Comparison of ENCODE assay signal across 1 cellular context in genomic region chr6:43736211-43736786, GRCh38.
TF ChIP-seq lines count a peak whose summit lies in the region.

No MANE protein-coding gene starts in this region.

TF ChIP-seq in HepG2, 621 proteins besides CTCF, POLR2A, EP300 and RAD21 (continues in another document):
- TF ChIP-seq, protein P1, sequence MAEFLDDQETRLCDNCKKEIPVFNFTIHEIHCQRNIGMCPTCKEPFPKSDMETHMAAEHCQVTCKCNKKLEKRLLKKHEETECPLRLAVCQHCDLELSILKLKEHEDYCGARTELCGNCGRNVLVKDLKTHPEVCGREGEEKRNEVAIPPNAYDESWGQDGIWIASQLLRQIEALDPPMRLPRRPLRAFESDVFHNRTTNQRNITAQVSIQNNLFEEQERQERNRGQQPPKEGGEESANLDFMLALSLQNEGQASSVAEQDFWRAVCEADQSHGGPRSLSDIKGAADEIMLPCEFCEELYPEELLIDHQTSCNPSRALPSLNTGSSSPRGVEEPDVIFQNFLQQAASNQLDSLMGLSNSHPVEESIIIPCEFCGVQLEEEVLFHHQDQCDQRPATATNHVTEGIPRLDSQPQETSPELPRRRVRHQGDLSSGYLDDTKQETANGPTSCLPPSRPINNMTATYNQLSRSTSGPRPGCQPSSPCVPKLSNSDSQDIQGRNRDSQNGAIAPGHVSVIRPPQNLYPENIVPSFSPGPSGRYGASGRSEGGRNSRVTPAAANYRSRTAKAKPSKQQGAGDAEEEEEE (CRISPR knock-in tag; IDR thresholded peaks at IDR 0.05; ENCODE audit: borderline replicate concordance), result no peak
- TF ChIP-seq, protein P2, sequence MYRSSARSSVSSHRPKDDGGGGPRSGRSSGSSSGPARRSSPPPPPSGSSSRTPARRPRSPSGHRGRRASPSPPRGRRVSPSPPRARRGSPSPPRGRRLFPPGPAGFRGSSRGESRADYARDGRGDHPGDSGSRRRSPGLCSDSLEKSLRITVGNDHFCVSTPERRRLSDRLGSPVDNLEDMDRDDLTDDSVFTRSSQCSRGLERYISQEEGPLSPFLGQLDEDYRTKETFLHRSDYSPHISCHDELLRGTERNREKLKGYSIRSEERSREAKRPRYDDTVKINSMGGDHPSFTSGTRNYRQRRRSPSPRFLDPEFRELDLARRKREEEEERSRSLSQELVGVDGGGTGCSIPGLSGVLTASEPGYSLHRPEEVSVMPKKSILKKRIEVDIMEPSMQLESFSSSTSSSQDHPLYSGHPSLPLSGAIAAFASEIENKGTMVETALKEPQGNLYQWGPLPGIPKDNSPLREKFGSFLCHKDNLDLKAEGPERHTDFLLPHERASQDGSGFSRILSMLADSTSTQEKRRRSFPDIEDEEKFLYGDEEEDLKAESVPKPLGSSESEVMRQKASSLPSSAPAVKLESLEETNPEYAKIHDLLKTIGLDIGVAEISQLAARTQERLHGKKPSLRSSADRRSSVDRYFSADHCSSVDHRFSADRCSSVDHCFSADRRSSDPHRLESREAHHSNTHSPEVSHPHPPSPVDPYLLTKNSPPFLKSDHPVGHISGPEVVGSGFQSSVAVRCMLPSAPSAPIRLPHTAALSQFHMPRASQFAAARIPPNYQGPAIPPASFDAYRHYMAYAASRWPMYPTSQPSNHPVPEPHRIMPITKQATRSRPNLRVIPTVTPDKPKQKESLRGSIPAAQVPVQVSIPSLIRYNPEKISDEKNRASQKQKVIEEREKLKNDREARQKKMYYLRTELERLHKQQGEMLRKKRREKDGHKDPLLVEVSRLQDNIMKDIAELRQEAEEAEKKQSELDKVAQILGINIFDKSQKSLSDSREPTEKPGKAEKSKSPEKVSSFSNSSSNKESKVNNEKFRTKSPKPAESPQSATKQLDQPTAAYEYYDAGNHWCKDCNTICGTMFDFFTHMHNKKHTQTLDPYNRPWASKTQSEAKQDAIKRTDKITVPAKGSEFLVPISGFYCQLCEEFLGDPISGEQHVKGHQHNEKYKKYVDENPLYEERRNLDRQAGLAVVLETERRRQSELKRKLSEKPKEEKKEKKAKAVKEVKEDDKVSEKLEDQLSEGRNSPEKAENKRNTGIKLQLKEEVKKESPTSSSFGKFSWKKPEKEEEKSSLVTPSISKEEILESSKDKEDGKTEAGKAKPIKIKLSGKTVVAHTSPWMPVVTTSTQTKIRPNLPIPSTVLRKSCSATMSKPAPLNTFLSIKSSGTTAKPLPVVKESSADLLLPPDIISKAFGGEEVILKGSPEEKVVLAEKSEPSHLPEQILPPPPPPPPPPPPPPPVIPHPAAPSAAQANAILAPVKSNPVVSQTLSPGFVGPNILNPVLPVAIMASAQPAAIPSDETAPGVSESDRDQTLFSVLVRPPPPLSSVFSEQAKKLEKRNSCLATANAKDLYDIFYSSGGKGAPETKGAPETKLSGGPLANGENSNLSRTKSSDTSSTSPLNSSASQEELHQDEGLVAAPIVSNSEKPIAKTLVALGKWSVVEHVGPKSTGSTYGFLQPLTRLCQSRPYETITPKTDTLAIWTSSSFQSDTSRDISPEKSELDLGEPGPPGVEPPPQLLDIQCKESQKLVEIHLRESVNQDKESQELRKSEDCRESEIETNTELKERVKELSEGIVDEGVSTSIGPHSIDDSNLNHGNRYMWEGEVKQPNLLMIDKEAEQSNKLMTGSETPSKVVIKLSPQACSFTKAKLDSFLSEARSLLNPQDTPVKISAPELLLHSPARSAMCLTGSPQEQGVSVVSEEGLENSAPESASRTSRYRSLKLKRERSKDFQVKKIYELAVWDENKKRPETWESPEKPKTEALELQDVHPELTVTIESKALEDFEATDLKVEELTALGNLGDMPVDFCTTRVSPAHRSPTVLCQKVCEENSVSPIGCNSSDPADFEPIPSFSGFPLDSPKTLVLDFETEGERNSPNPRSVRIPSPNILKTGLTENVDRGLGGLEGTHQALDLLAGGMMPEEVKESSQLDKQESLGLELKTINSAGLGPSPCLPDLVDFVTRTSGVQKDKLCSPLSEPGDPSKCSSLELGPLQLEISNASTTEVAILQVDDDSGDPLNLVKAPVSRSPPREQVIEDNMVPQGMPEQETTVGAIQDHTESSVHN (CRISPR knock-in tag; IDR thresholded peaks at IDR 0.05), result no peak
- TF ChIP-seq PHF21A (CRISPR knock-in tag; IDR thresholded peaks at IDR 0.05), result peak; percentile 53
- no peak for TF ChIP-seq CHD2 (IDR thresholded peaks at IDR 0.05; ENCODE audit: low read depth, low read length)
- 0 out of 2 replicates have a peak, but pooled peaks have one; percentile 46 for TF ChIP-seq SNAPC2 (CRISPR knock-in tag; IDR thresholded peaks at IDR 0.05)
- TF ChIP-seq ZNF441 (CRISPR knock-in tag; IDR thresholded peaks at IDR 0.05; ENCODE audit: borderline replicate concordance), result peak; percentile 66; the same call in 1 of the 2 replicates
- TF ChIP-seq ATF4 (CRISPR knock-in tag; IDR thresholded peaks at IDR 0.05), result peak in 1 of 2 experiments; percentile 62; a peak in 2 of 4 replicates
- TF ChIP-seq HNRNPH1 (optimal IDR thresholded peaks at IDR 0.05; ENCODE audit: low read depth, low read length), result no peak
- peak; percentile 56; the same call in 1 of the 2 replicates for TF ChIP-seq ZSCAN31 (CRISPR knock-in tag; IDR thresholded peaks at IDR 0.05; ENCODE audit: low read depth)
- TF ChIP-seq SALL1 (CRISPR knock-in tag; IDR thresholded peaks at IDR 0.05), result peak; percentile 87
- TF ChIP-seq ZNF740 (CRISPR knock-in tag; IDR thresholded peaks at IDR 0.05), result no peak
- peak; percentile 73; the same call in 1 of the 2 replicates for TF ChIP-seq MAX (IDR thresholded peaks at IDR 0.05)
- peak; percentile 93 for TF ChIP-seq ZMYM3 (CRISPR knock-in tag; IDR thresholded peaks at IDR 0.05)
- peak; percentile 54; the same call in 1 of the 2 replicates for TF ChIP-seq TARDBP (CRISPR knock-in tag; IDR thresholded peaks at IDR 0.05)
- 0 out of 2 replicates have a peak, but pooled peaks have one; percentile 70 for TF ChIP-seq ZNF572 (CRISPR knock-in tag; IDR thresholded peaks at IDR 0.05)
- no peak for TF ChIP-seq ZNF24 (IDR thresholded peaks at IDR 0.05)
- TF ChIP-seq KLF6 (CRISPR knock-in tag; IDR thresholded peaks at IDR 0.05), result no peak
- TF ChIP-seq NCOR1 (IDR thresholded peaks at IDR 0.05; ENCODE audit: borderline replicate concordance, low read length), result no peak
- peak; percentile 95 for TF ChIP-seq HNF4A (CRISPR knock-in tag; IDR thresholded peaks at IDR 0.05)
- no peak for TF ChIP-seq ZNF329 (CRISPR knock-in tag; IDR thresholded peaks at IDR 0.05; ENCODE audit: low read depth)
- TF ChIP-seq, protein P3, sequence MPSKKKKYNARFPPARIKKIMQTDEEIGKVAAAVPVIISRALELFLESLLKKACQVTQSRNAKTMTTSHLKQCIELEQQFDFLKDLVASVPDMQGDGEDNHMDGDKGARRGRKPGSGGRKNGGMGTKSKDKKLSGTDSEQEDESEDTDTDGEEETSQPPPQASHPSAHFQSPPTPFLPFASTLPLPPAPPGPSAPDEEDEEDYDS (CRISPR knock-in tag; IDR thresholded peaks at IDR 0.05), result peak; percentile 70
- TF ChIP-seq HIVEP1 (CRISPR knock-in tag; IDR thresholded peaks at IDR 0.05), result no peak
- peak; percentile 93 for TF ChIP-seq U2AF1 (optimal IDR thresholded peaks at IDR 0.05; ENCODE audit: low read depth, low read length)
- TF ChIP-seq, protein P4, sequence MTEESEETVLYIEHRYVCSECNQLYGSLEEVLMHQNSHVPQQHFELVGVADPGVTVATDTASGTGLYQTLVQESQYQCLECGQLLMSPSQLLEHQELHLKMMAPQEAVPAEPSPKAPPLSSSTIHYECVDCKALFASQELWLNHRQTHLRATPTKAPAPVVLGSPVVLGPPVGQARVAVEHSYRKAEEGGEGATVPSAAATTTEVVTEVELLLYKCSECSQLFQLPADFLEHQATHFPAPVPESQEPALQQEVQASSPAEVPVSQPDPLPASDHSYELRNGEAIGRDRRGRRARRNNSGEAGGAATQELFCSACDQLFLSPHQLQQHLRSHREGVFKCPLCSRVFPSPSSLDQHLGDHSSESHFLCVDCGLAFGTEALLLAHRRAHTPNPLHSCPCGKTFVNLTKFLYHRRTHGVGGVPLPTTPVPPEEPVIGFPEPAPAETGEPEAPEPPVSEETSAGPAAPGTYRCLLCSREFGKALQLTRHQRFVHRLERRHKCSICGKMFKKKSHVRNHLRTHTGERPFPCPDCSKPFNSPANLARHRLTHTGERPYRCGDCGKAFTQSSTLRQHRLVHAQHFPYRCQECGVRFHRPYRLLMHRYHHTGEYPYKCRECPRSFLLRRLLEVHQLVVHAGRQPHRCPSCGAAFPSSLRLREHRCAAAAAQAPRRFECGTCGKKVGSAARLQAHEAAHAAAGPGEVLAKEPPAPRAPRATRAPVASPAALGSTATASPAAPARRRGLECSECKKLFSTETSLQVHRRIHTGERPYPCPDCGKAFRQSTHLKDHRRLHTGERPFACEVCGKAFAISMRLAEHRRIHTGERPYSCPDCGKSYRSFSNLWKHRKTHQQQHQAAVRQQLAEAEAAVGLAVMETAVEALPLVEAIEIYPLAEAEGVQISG (CRISPR knock-in tag; IDR thresholded peaks at IDR 0.05), result peak; percentile 21; the same call in 1 of the 2 replicates
- no peak for TF ChIP-seq ARID2 (CRISPR knock-in tag; IDR thresholded peaks at IDR 0.05; ENCODE audit: borderline replicate concordance)
- no peak for TF ChIP-seq ZFP1 (CRISPR knock-in tag; IDR thresholded peaks at IDR 0.05)
- no peak for TF ChIP-seq SKI (IDR thresholded peaks at IDR 0.05; ENCODE audit: partially characterized antibody)
- 0 out of 2 replicates have a peak, but pooled peaks have one; percentile 22 for TF ChIP-seq KDM6A (CRISPR knock-in tag; IDR thresholded peaks at IDR 0.05; ENCODE audit: low read depth)
- TF ChIP-seq, protein P5, sequence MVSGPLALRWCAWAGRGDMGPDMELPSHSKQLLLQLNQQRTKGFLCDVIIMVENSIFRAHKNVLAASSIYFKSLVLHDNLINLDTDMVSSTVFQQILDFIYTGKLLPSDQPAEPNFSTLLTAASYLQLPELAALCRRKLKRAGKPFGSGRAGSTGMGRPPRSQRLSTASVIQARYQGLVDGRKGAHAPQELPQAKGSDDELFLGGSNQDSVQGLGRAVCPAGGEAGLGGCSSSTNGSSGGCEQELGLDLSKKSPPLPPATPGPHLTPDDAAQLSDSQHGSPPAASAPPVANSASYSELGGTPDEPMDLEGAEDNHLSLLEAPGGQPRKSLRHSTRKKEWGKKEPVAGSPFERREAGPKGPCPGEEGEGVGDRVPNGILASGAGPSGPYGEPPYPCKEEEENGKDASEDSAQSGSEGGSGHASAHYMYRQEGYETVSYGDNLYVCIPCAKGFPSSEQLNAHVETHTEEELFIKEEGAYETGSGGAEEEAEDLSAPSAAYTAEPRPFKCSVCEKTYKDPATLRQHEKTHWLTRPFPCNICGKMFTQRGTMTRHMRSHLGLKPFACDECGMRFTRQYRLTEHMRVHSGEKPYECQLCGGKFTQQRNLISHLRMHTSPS (CRISPR knock-in tag; IDR thresholded peaks at IDR 0.05; ENCODE audit: low read depth), result no peak; the same call in 1 of the 2 replicates
- peak; percentile 66 for TF ChIP-seq XRCC5 (optimal IDR thresholded peaks at IDR 0.05; ENCODE audit: low read length)
- peak; percentile 98 for TF ChIP-seq ZFX (CRISPR knock-in tag; IDR thresholded peaks at IDR 0.05; ENCODE audit: low read depth)
- TF ChIP-seq, protein P6, sequence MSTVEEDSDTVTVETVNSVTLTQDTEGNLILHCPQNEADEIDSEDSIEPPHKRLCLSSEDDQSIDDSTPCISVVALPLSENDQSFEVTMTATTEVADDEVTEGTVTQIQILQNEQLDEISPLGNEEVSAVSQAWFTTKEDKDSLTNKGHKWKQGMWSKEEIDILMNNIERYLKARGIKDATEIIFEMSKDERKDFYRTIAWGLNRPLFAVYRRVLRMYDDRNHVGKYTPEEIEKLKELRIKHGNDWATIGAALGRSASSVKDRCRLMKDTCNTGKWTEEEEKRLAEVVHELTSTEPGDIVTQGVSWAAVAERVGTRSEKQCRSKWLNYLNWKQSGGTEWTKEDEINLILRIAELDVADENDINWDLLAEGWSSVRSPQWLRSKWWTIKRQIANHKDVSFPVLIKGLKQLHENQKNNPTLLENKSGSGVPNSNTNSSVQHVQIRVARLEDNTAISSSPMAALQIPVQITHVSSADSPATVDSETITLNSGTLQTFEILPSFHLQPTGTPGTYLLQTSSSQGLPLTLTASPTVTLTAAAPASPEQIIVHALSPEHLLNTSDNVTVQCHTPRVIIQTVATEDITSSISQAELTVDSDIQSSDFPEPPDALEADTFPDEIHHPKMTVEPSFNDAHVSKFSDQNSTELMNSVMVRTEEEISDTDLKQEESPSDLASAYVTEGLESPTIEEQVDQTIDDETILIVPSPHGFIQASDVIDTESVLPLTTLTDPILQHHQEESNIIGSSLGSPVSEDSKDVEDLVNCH (CRISPR knock-in tag; IDR thresholded peaks at IDR 0.05), result no peak
- TF ChIP-seq MYC (CRISPR knock-in tag; IDR thresholded peaks at IDR 0.05; ENCODE audit: borderline replicate concordance), result peak; percentile 43; the same call in 1 of the 2 replicates
- TF ChIP-seq, protein P7, sequence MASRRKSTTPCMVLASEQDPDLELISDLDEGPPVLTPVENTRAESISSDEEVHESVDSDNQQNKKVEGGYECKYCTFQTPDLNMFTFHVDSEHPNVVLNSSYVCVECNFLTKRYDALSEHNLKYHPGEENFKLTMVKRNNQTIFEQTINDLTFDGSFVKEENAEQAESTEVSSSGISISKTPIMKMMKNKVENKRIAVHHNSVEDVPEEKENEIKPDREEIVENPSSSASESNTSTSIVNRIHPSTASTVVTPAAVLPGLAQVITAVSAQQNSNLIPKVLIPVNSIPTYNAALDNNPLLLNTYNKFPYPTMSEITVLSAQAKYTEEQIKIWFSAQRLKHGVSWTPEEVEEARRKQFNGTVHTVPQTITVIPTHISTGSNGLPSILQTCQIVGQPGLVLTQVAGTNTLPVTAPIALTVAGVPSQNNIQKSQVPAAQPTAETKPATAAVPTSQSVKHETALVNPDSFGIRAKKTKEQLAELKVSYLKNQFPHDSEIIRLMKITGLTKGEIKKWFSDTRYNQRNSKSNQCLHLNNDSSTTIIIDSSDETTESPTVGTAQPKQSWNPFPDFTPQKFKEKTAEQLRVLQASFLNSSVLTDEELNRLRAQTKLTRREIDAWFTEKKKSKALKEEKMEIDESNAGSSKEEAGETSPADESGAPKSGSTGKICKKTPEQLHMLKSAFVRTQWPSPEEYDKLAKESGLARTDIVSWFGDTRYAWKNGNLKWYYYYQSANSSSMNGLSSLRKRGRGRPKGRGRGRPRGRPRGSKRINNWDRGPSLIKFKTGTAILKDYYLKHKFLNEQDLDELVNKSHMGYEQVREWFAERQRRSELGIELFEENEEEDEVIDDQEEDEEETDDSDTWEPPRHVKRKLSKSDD (CRISPR knock-in tag; IDR thresholded peaks at IDR 0.05; ENCODE audit: low read depth), result peak; percentile 32; the same call in 1 of the 2 replicates
- no peak for TF ChIP-seq ZNF614 (CRISPR knock-in tag; IDR thresholded peaks at IDR 0.05; ENCODE audit: borderline replicate concordance)
- peak; percentile 74 for TF ChIP-seq MED1 (CRISPR knock-in tag; IDR thresholded peaks at IDR 0.05)
